1 cellular context compared by ENCODE assay signal in the genomic region with DNA sequence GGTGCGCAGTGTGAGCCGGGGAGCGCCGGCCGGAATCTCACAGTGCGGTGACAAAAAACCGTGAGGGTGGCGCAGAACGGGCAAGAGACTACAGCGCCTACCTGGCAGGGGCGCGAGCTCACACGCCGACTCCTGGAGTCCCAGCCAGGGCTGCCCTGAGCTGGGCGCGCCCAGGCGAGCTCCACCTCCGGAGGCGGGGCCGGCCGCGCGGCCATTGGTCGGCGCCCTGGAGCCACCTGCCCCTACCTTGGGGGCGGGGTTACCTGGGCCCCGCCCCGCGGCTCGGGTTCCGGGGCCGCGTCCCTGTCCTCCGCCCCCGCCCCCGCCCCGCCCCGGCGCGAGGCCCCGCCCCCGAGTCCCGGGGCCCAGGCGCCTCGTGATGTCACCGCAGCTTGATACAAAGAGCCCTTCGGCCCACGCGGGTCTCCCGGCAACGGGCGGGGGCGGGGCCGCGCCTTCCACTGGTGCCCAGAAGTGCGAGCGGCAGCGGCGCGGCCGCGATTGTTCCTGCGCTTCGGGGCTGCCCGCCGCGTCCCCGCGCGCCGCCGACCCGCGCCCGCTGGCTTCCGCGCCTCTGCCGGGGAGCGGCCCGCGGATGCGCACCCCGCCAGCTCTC.
TF ChIP-seq lines count a peak whose summit lies in the region.

No MANE protein-coding gene starts in this region.

TF ChIP-seq in HepG2, 621 proteins besides CTCF, POLR2A, EP300 and RAD21 (continued from another document and continues in another):
- TF ChIP-seq, protein P1, sequence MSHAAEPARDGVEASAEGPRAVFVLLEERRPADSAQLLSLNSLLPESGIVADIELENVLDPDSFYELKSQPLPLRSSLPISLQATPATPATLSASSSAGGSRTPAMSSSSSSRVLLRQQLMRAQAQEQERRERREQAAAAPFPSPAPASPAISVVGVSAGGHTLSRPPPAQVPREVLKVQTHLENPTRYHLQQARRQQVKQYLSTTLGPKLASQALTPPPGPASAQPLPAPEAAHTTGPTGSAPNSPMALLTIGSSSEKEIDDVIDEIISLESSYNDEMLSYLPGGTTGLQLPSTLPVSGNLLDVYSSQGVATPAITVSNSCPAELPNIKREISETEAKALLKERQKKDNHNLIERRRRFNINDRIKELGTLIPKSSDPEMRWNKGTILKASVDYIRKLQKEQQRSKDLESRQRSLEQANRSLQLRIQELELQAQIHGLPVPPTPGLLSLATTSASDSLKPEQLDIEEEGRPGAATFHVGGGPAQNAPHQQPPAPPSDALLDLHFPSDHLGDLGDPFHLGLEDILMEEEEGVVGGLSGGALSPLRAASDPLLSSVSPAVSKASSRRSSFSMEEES (CRISPR knock-in tag; IDR thresholded peaks at IDR 0.05) = 0 out of 2 replicates have a peak, but pooled peaks have one; percentile 38
- no peak for TF ChIP-seq ZNF569 (CRISPR knock-in tag; IDR thresholded peaks at IDR 0.05; ENCODE audit: borderline replicate concordance)
- 0 out of 2 replicates have a peak, but pooled peaks have one; percentile 60 for TF ChIP-seq ZNF782 (CRISPR knock-in tag; IDR thresholded peaks at IDR 0.05; ENCODE audit: borderline replicate concordance)
- TF ChIP-seq ZNF563 (CRISPR knock-in tag; IDR thresholded peaks at IDR 0.05) = peak; percentile 73; the same call in 1 of the 2 replicates
- TF ChIP-seq, protein P2, sequence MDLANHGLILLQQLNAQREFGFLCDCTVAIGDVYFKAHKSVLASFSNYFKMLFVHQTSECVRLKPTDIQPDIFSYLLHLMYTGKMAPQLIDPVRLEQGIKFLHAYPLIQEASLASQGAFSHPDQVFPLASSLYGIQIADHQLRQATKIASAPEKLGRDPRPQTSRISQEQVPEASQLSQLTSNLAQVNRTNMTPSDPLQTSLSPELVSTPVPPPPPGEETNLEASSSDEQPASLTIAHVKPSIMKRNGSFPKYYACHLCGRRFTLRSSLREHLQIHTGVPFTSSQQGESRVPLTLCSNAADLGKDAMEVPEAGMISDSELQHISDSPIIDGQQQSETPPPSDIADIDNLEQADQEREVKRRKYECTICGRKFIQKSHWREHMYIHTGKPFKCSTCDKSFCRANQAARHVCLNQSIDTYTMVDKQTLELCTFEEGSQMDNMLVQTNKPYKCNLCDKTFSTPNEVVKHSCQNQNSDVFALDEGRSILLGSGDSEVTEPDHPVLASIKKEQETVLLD (CRISPR knock-in tag; IDR thresholded peaks at IDR 0.05; ENCODE audit: low read depth) = no peak
- TF ChIP-seq ZSCAN30 (CRISPR knock-in tag; IDR thresholded peaks at IDR 0.05) = no peak
- TF ChIP-seq MEF2D (CRISPR knock-in tag; IDR thresholded peaks at IDR 0.05) = no peak
- peak; percentile 53; the same call in 1 of the 2 replicates for TF ChIP-seq ZKSCAN8 (CRISPR knock-in tag; IDR thresholded peaks at IDR 0.05; ENCODE audit: borderline replicate concordance)
- peak; percentile 61; the same call in 1 of the 2 replicates for TF ChIP-seq ZNF709 (CRISPR knock-in tag; IDR thresholded peaks at IDR 0.05)
- peak; percentile 46; the same call in 1 of the 2 replicates for TF ChIP-seq NFYC (CRISPR knock-in tag; IDR thresholded peaks at IDR 0.05)
- no peak for TF ChIP-seq ZNF33A (CRISPR knock-in tag; IDR thresholded peaks at IDR 0.05; ENCODE audit: borderline replicate concordance)
- TF ChIP-seq, protein P3, sequence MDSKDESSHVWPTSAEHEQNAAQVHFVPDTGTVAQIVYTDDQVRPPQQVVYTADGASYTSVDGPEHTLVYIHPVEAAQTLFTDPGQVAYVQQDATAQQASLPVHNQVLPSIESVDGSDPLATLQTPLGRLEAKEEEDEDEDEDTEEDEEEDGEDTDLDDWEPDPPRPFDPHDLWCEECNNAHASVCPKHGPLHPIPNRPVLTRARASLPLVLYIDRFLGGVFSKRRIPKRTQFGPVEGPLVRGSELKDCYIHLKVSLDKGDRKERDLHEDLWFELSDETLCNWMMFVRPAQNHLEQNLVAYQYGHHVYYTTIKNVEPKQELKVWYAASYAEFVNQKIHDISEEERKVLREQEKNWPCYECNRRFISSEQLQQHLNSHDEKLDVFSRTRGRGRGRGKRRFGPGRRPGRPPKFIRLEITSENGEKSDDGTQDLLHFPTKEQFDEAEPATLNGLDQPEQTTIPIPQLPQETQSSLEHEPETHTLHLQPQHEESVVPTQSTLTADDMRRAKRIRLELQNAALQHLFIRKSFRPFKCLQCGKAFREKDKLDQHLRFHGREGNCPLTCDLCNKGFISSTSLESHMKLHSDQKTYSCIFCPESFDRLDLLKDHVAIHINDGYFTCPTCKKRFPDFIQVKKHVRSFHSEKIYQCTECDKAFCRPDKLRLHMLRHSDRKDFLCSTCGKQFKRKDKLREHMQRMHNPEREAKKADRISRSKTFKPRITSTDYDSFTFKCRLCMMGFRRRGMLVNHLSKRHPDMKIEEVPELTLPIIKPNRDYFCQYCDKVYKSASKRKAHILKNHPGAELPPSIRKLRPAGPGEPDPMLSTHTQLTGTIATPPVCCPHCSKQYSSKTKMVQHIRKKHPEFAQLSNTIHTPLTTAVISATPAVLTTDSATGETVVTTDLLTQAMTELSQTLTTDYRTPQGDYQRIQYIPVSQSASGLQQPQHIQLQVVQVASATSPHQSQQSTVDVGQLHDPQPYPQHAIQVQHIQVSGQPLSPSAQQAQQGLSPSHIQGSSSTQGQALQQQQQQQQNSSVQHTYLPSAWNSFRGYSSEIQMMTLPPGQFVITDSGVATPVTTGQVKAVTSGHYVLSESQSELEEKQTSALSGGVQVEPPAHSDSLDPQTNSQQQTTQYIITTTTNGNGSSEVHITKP (CRISPR knock-in tag; IDR thresholded peaks at IDR 0.05; ENCODE audit: low read depth) = no peak
- no peak for TF ChIP-seq ZNF296 (CRISPR knock-in tag; conservative IDR thresholded peaks at IDR 0.05)
- TF ChIP-seq KDM3A (CRISPR knock-in tag; IDR thresholded peaks at IDR 0.05; ENCODE audit: low read depth) = no peak; the same call in 1 of the 2 replicates
- peak; percentile 49; the same call in 1 of the 2 replicates for TF ChIP-seq MED1 (CRISPR knock-in tag; IDR thresholded peaks at IDR 0.05)
- TF ChIP-seq ZNF331 (CRISPR knock-in tag; IDR thresholded peaks at IDR 0.05) = 0 out of 2 replicates have a peak, but pooled peaks have one; percentile 28
- no peak for TF ChIP-seq TBP (CRISPR knock-in tag; IDR thresholded peaks at IDR 0.05)
- no peak for TF ChIP-seq KLF15 (CRISPR knock-in tag; IDR thresholded peaks at IDR 0.05; ENCODE audit: borderline replicate concordance)
- TF ChIP-seq SOX5 (CRISPR knock-in tag; IDR thresholded peaks at IDR 0.05; ENCODE audit: borderline replicate concordance) = peak; percentile 26; the same call in 1 of the 2 replicates
- TF ChIP-seq ZNF605 (CRISPR knock-in tag; IDR thresholded peaks at IDR 0.05) = peak; percentile 31; the same call in 1 of the 2 replicates
- TF ChIP-seq KLF16 (CRISPR knock-in tag; IDR thresholded peaks at IDR 0.05) = peak in 1 of 2 experiments; percentile 86; a peak in 1 of 4 replicates
- TF ChIP-seq, protein P4, sequence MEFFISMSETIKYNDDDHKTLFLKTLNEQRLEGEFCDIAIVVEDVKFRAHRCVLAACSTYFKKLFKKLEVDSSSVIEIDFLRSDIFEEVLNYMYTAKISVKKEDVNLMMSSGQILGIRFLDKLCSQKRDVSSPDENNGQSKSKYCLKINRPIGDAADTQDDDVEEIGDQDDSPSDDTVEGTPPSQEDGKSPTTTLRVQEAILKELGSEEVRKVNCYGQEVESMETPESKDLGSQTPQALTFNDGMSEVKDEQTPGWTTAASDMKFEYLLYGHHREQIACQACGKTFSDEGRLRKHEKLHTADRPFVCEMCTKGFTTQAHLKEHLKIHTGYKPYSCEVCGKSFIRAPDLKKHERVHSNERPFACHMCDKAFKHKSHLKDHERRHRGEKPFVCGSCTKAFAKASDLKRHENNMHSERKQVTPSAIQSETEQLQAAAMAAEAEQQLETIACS (CRISPR knock-in tag; IDR thresholded peaks at IDR 0.05) = no peak
- no peak for TF ChIP-seq LCORL (IDR thresholded peaks at IDR 0.05)
- peak; percentile 58; the same call in 1 of the 2 replicates for TF ChIP-seq LCORL (CRISPR knock-in tag; IDR thresholded peaks at IDR 0.05)
- no peak for TF ChIP-seq NCOA5 (CRISPR knock-in tag; IDR thresholded peaks at IDR 0.05)
- no peak for TF ChIP-seq ZNF672 (CRISPR knock-in tag; IDR thresholded peaks at IDR 0.05)
- no peak for TF ChIP-seq SP1 (IDR thresholded peaks at IDR 0.05)
- peak; percentile 72 for TF ChIP-seq SP1 (CRISPR knock-in tag; IDR thresholded peaks at IDR 0.05)
- 0 out of 2 replicates have a peak, but pooled peaks have one; percentile 21 for TF ChIP-seq IRF2 (CRISPR knock-in tag; IDR thresholded peaks at IDR 0.05)
- peak; percentile 12; the same call in 1 of the 2 replicates for TF ChIP-seq HOXA3 (CRISPR knock-in tag; IDR thresholded peaks at IDR 0.05)
- TF ChIP-seq, protein P5, sequence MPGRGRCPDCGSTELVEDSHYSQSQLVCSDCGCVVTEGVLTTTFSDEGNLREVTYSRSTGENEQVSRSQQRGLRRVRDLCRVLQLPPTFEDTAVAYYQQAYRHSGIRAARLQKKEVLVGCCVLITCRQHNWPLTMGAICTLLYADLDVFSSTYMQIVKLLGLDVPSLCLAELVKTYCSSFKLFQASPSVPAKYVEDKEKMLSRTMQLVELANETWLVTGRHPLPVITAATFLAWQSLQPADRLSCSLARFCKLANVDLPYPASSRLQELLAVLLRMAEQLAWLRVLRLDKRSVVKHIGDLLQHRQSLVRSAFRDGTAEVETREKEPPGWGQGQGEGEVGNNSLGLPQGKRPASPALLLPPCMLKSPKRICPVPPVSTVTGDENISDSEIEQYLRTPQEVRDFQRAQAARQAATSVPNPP (CRISPR knock-in tag; IDR thresholded peaks at IDR 0.05) = no peak
- no peak for TF ChIP-seq PPARG (CRISPR knock-in tag; conservative IDR thresholded peaks at IDR 0.05)
- TF ChIP-seq, protein P6, sequence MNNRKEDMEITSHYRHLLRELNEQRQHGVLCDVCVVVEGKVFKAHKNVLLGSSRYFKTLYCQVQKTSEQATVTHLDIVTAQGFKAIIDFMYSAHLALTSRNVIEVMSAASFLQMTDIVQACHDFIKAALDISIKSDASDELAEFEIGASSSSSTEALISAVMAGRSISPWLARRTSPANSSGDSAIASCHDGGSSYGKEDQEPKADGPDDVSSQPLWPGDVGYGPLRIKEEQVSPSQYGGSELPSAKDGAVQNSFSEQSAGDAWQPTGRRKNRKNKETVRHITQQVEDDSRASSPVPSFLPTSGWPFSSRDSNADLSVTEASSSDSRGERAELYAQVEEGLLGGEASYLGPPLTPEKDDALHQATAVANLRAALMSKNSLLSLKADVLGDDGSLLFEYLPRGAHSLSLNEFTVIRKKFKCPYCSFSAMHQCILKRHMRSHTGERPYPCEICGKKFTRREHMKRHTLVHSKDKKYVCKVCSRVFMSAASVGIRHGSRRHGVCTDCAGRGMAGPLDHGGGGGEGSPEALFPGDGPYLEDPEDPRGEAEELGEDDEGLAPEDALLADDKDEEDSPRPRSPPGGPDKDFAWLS (CRISPR knock-in tag; IDR thresholded peaks at IDR 0.05; ENCODE audit: borderline replicate concordance) = no peak
- TF ChIP-seq, protein P7, sequence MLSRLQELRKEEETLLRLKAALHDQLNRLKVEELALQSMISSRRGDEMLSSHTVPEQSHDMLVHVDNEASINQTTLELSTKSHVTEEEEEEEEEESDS (CRISPR knock-in tag; IDR thresholded peaks at IDR 0.05; ENCODE audit: borderline replicate concordance) = no peak
- TF ChIP-seq MYC (CRISPR knock-in tag; IDR thresholded peaks at IDR 0.05; ENCODE audit: borderline replicate concordance) = peak; percentile 68; the same call in 1 of the 2 replicates
- TF ChIP-seq, protein P8, sequence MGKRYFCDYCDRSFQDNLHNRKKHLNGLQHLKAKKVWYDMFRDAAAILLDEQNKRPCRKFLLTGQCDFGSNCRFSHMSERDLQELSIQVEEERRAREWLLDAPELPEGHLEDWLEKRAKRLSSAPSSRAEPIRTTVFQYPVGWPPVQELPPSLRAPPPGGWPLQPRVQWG (CRISPR knock-in tag; IDR thresholded peaks at IDR 0.05; ENCODE audit: borderline replicate concordance, low read depth) = no peak
- TF ChIP-seq MAFF (IDR thresholded peaks at IDR 0.05; ENCODE audit: low read depth, low read length) = no peak
- TF ChIP-seq, protein P9, sequence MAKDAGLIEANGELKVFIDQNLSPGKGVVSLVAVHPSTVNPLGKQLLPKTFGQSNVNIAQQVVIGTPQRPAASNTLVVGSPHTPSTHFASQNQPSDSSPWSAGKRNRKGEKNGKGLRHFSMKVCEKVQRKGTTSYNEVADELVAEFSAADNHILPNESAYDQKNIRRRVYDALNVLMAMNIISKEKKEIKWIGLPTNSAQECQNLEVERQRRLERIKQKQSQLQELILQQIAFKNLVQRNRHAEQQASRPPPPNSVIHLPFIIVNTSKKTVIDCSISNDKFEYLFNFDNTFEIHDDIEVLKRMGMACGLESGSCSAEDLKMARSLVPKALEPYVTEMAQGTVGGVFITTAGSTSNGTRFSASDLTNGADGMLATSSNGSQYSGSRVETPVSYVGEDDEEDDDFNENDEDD (CRISPR knock-in tag; IDR thresholded peaks at IDR 0.05; ENCODE audit: borderline replicate concordance) = no peak
- TF ChIP-seq ZNF761 (CRISPR knock-in tag; conservative IDR thresholded peaks at IDR 0.05) = peak; percentile 57; the same call in 1 of the 2 replicates
- TF ChIP-seq NFE2L1 (CRISPR knock-in tag; IDR thresholded peaks at IDR 0.05; ENCODE audit: borderline replicate concordance) = no peak
- peak; percentile 88 for TF ChIP-seq HNRNPL (IDR thresholded peaks at IDR 0.05; ENCODE audit: low read depth, low read length)
- no peak for TF ChIP-seq GLI4 (CRISPR knock-in tag; IDR thresholded peaks at IDR 0.05; ENCODE audit: borderline replicate concordance)
- TF ChIP-seq SOX6 (IDR thresholded peaks at IDR 0.05) = no peak
- peak; percentile 56 for TF ChIP-seq SOX6 (CRISPR knock-in tag; IDR thresholded peaks at IDR 0.05)
- TF ChIP-seq, protein P10, sequence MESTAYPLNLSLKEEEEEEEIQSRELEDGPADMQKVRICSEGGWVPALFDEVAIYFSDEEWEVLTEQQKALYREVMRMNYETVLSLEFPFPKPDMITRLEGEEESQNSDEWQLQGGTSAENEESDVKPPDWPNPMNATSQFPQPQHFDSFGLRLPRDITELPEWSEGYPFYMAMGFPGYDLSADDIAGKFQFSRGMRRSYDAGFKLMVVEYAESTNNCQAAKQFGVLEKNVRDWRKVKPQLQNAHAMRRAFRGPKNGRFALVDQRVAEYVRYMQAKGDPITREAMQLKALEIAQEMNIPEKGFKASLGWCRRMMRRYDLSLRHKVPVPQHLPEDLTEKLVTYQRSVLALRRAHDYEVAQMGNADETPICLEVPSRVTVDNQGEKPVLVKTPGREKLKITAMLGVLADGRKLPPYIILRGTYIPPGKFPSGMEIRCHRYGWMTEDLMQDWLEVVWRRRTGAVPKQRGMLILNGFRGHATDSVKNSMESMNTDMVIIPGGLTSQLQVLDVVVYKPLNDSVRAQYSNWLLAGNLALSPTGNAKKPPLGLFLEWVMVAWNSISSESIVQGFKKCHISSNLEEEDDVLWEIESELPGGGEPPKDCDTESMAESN (CRISPR knock-in tag; conservative IDR thresholded peaks at IDR 0.05) = 0 out of 2 replicates have a peak, but pooled peaks have one; percentile 47
- no peak for TF ChIP-seq NR2C2 (CRISPR knock-in tag; IDR thresholded peaks at IDR 0.05; ENCODE audit: borderline replicate concordance)
- TF ChIP-seq RFXAP (CRISPR knock-in tag; IDR thresholded peaks at IDR 0.05; ENCODE audit: borderline replicate concordance) = no peak; the same call in 1 of the 2 replicates
- TF ChIP-seq RBM39 (IDR thresholded peaks at IDR 0.05; ENCODE audit: low read depth, low read length, poor library complexity, severe bottlenecking) = no peak
